12 cellular contexts compared by ENCODE assay signal in the genomic region with DNA sequence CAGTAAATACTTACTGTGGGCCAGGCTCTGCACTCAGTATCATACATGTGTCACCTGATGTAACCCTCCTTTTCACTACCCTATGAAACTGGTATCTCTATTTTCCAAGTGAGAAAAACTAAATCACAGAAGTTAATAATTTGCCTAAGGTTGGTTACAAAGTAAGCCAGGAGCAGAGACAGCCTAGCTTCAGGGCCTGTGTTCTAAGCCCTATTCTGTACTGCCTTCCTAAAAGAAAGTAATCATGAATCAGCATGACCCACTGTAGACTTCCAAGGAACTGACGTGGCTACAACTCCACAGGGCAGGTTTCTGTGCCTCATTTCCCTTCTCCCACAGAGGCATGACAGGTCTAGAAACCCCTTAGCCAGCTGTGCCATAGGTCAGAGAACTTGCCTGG. TPM values are rescaled to one million over a fixed set of nuclear protein-coding genes. Genes with fewer than 3 reads are reported as not detected.
A peak's percentile ranks its signal among the peaks of the same experiment; 100 is the strongest.
DNase-seq lines count a peak whose midpoint lies in the region; ATAC-seq, FAIRE-seq and TF ChIP-seq lines count a peak whose summit lies in the region.
"Had no signal": no experiment of that assay in that cellular context is flagged by ENCODE, and none has a peak within 500 bp of the region (broad histone marks: within the 10 kb centered on the region; RNA-seq: fewer than 3 reads in every experiment).

No MANE protein-coding gene starts in this region.

- TF ChIP-seq RAD21 in GM12878 (IDR thresholded peaks at IDR 0.05; ENCODE audit: insufficient read depth, low read depth, low read length): no peak

- DNase-seq in EL (peak; percentile 46), HCEC 1CT (peak; percentile 81), GM12878 (ENCODE audit: low read depth, low spot score) (no peak), left lobe of liver (ENCODE audit: low spot score) (no peak), GM13976 (ENCODE audit: low spot score) (no peak), NCI-H2081 treated with DMSO at 0.1 percent for 48 hours (lab: John Stamatoyannopoulos, UW) (no peak)
- no peak for DNase-seq in stimulated activated naive CD8-positive, alpha-beta T cell treated with anti-CD3 and anti-CD28 coated beads, Interleukin-15, Interleukin-2, amounts not matched to agents 100 U/mL and 50 U/mL, for 24 hours
- DNase-seq: gastrocnemius medialis, NCI-H1694, OCI-M1 had no signal

- H4K20me1 ChIP-seq in GM12878 (ENCODE audit: control insufficient read depth, insufficient read depth): no peaks in the 10 kb centered on the region

- H3K79me2 ChIP-seq in GM12878 (ENCODE audit: control insufficient read depth, insufficient read depth, low read length): peaks cover 2% of the 10 kb centered on the region; the same call in 1 of the 2 replicates

- FAIRE-seq in GM12878 (lab: Jason Lieb, UNC): no peak

- no peak overlapping the region for H3K4me2 ChIP-seq in GM12878 (ENCODE audit: control insufficient read depth, insufficient read depth)

- no peaks in the 10 kb centered on the region for H3K4me1 ChIP-seq in GM12878 (ENCODE audit: control insufficient read depth, insufficient read depth, low read length)
- H3K4me1 ChIP-seq: gastrocnemius medialis, upper lobe of left lung had no signal

- TF ChIP-seq CTCF in GM12878 (IDR thresholded peaks at IDR 0.05 in 2 of 3, conservative IDR thresholded peaks at IDR 0.05 in 1 of 3; ENCODE audit: control insufficient read depth in 2 of 3, extremely low read depth in 1 of 3, insufficient read depth in 1 of 3, low read depth in 3 of 3, low read length in 3 of 3): no peak
- TF ChIP-seq CTCF in GM13976 (IDR thresholded peaks at IDR 0.05; ENCODE audit: borderline replicate concordance, control extremely low read depth, extremely low read depth, insufficient read depth, missing control alignments): no peak

- H2AFZ ChIP-seq in GM12878 (ENCODE audit: control insufficient read depth, low read depth, low read length): no peak overlapping the region

- ATAC-seq in GM12878: peak; percentile 21
- peak; percentile 72 for ATAC-seq in left lobe of liver
- ATAC-seq in HG03521 (IDR thresholded peaks at IDR 0.05; ENCODE audit: unreplicated experiment): no peak
- ATAC-seq in stimulated activated naive CD8-positive, alpha-beta T cell treated with anti-CD3 and anti-CD28 coated beads, Interleukin-15, Interleukin-2, amounts not matched to agents 100 U/mL and 50 U/mL, for 24 hours: no peak
- ATAC-seq: gastrocnemius medialis had no signal

- TF ChIP-seq POLR2A in GM12878 (IDR thresholded peaks at IDR 0.05; ENCODE audit: low read depth, low read length): no peak

- intact Hi-C loops in GM12878 (cut with micrococcal nuclease; ENCODE audit: unreplicated experiment): no loop called here

- BruUV-seq in GM12878 (replicated peaks; lab: Mats Ljungman, UMichigan): no TSS peak

- CTCF ChIA-PET in GM12878 (lab: Yijun Ruan, JAX): interaction anchor here (1.1 to 1.2 kb wide), 2 partner anchors 67 to 207 kb away, joined by 3 read pairs; no protein-coding TSS in a partner anchor

- SMC1A ChIA-PET in GM12878 (lab: Charles Lee; ENCODE audit: uncharacterized antibody, unreplicated experiment): interaction anchor here (1.3 kb wide), 1 partner anchor 128 kb away, joined by 4 read pairs; no protein-coding TSS in a partner anchor

- RAD21 ChIA-PET in GM12878 (lab: Charles Lee; ENCODE audit: unreplicated experiment): no interaction called here

- no peak overlapping the region for H3K4me3 ChIP-seq in GM12878
- H3K4me3 ChIP-seq: gastrocnemius medialis, upper lobe of left lung had no signal

- 100% methylated on average over 1 of the region's 1 CpG for WGBS in GM12878 (ENCODE audit: insufficient coverage, insufficient replicate concordance, low lambda C conversion rate, missing lambda C conversion rate)

- POLR2A ChIA-PET in GM12878 (lab: Charles Lee): no interaction called here

- peaks cover 34 to 35% of the 10 kb centered on the region in 2 experiments for H3K36me3 ChIP-seq in GM12878 (ENCODE audit: control insufficient read depth in 2 of 2, insufficient read depth in 2 of 2, low read length in 1 of 2)

- H3K27ac ChIP-seq in GM12878 (ENCODE audit: control insufficient read depth, insufficient read depth): no peak overlapping the region
- H3K27ac ChIP-seq: upper lobe of left lung had no signal

- H3K27me3 ChIP-seq in GM12878 (replicated peaks in 1 of 2; ENCODE audit: control insufficient read depth in 2 of 2, insufficient read depth in 2 of 2, low read length in 1 of 2): no peaks in the 10 kb centered on the region
- H3K27me3 ChIP-seq: gastrocnemius medialis, upper lobe of left lung had no signal

- H3K9ac ChIP-seq in GM12878 (ENCODE audit: control insufficient read depth, insufficient read depth, low read length): no peak overlapping the region

- no peaks in the 10 kb centered on the region for H3K9me3 ChIP-seq in GM12878 (replicated peaks; ENCODE audit: control insufficient read depth, insufficient read depth, low read length)
- H3K9me3 ChIP-seq: gastrocnemius medialis, upper lobe of left lung had no signal

- in situ Hi-C loops in GM12878 (cut with MboI): loop anchor here (5.0 kb wide), 1 partner anchor 238 kb away; no protein-coding TSS in a partner anchor
- in situ Hi-C loops in GM13976 (cut with MboI; ENCODE audit: low sequenced_read_pairs, unreplicated experiment): loop anchor here (25.0 kb wide), 1 partner anchor 233 kb away; a partner anchor contains a TSS

- TF ChIP-seq EP300 in GM12878 (IDR thresholded peaks at IDR 0.05; ENCODE audit: borderline replicate concordance in 1 of 2, control insufficient read depth in 1 of 2, low read depth in 2 of 2, low read length in 2 of 2): no peak

RNA-seq across cellular contexts. Expression of a gene that starts 14.3 kb away (rescaled TPM):
- 57.7 and 64.0 TPM in 2 replicates for total RNA-seq in GM12878 (2013; cell fraction: nucleolus; rRNA removed)
- total RNA-seq in GM12878 (2014; rRNA removed): 16.6 and 21.7 TPM in 2 replicates
- total RNA-seq in GM12878 (2014; rRNA removed; fragmentation: Illumina TruSeq; extraction: Trizol): 8.5 and 10.0 TPM in 2 replicates
- 33.8 and 40.9 TPM in 2 replicates for total RNA-seq in GM12878 (2021)
- 6.3 TPM for polyA plus RNA-seq in GM12878 (2011; ENCODE audit: low read depth)
- polyA plus RNA-seq in GM12878 (2011; rRNA removed): 2.1 and 4.5 TPM in 2 replicates
- 9.5 and 10.3 TPM in 2 replicates for polyA plus RNA-seq in GM12878 (2011; cell fraction: cytosol; rRNA removed)
- polyA plus RNA-seq in GM12878 (2011; cell fraction: nucleus; rRNA removed): 30.5 and 38.8 TPM in 2 replicates
- 7.9 and 13.6 TPM in 2 replicates for polyA plus RNA-seq in GM12878 (2012)
- 7.2 and 16.3 TPM in 2 replicates for polyA plus RNA-seq in GM12878 (2014; fragmentation: Illumina TruSeq; extraction: Trizol)
- polyA plus RNA-seq in GM12878 (2014; fragmentation: Nextera tagmentation; extraction: Ambion mirVana): 1 to 10 TPM; 1.3 to 2.4 TPM
- 13.8 and 17.1 TPM in 2 replicates for polyA plus RNA-seq in GM12878 (2014; rRNA removed)
- polyA plus RNA-seq in GM12878 (2016; fragmentation: Nextera tagmentation; extraction: Ambion mirVana): 10 to 100 TPM; 19.9 to 21.1 TPM
- polyA minus RNA-seq in GM12878 (2011; rRNA and poly(A)+ RNA removed): 13.3 and 27.1 TPM in 2 replicates
- polyA minus RNA-seq in GM12878 (2011; cell fraction: cytosol; rRNA and poly(A)+ RNA removed): 7.2 and 12.3 TPM in 2 replicates
- polyA minus RNA-seq in GM12878 (2011; cell fraction: nucleus; rRNA and poly(A)+ RNA removed): 29.1 and 60.8 TPM in 2 replicates
- total RNA-seq in left lobe of liver: 9.8 TPM

RNA-seq across cellular contexts. Expression of a gene that starts 14.4 kb away (rescaled TPM):
- total RNA-seq in GM12878 (2013; cell fraction: nucleolus; rRNA removed): 34.9 and 40.0 TPM in 2 replicates
- 35.1 and 53.7 TPM in 2 replicates for total RNA-seq in GM12878 (2014; rRNA removed)
- 33.2 and 40.4 TPM in 2 replicates for total RNA-seq in GM12878 (2014; rRNA removed; fragmentation: Illumina TruSeq; extraction: Trizol)
- total RNA-seq in GM12878 (2021): 49.0 and 55.8 TPM in 2 replicates
- 20.8 TPM for polyA plus RNA-seq in GM12878 (2011; ENCODE audit: low read depth)
- 42.2 and 61.3 TPM in 2 replicates for polyA plus RNA-seq in GM12878 (2011; rRNA removed)
- 80.7 and 102 TPM in 2 replicates for polyA plus RNA-seq in GM12878 (2011; cell fraction: cytosol; rRNA removed)
- 275 and 365 TPM in 2 replicates for polyA plus RNA-seq in GM12878 (2011; cell fraction: nucleus; rRNA removed)
- 32.1 and 35.5 TPM in 2 replicates for polyA plus RNA-seq in GM12878 (2012)
- 28.9 and 46.1 TPM in 2 replicates for polyA plus RNA-seq in GM12878 (2014; fragmentation: Illumina TruSeq; extraction: Trizol)
- 10 to 100 TPM; 77.1 to 77.8 TPM for polyA plus RNA-seq in GM12878 (2014; fragmentation: Nextera tagmentation; extraction: Ambion mirVana)
- polyA plus RNA-seq in GM12878 (2014; rRNA removed): 69.2 and 76.5 TPM in 2 replicates
- polyA plus RNA-seq in GM12878 (2016; fragmentation: Nextera tagmentation; extraction: Ambion mirVana): 100 to 1,000 TPM in 1 of 2 experiments, 10 to 100 TPM in 1; 92.5 to 114 TPM
- polyA minus RNA-seq in GM12878 (2011; rRNA and poly(A)+ RNA removed): 32.8 and 51.2 TPM in 2 replicates
- 13.6 and 17.5 TPM in 2 replicates for polyA minus RNA-seq in GM12878 (2011; cell fraction: cytosol; rRNA and poly(A)+ RNA removed)
- polyA minus RNA-seq in GM12878 (2011; cell fraction: nucleus; rRNA and poly(A)+ RNA removed): 22.2 and 36.5 TPM in 2 replicates
- 38.7 TPM for total RNA-seq in left lobe of liver

RNA-seq across cellular contexts. Expression of a gene that starts 26.7 kb away (rescaled TPM):
- 6.4 and 9.6 TPM in 2 replicates for total RNA-seq in GM12878 (2013; cell fraction: nucleolus; rRNA removed)
- 45.2 and 45.3 TPM in 2 replicates for total RNA-seq in GM12878 (2014; rRNA removed)
- 29.3 and 30.0 TPM in 2 replicates for total RNA-seq in GM12878 (2014; rRNA removed; fragmentation: Illumina TruSeq; extraction: Trizol)
- 20.6 and 25.3 TPM in 2 replicates for total RNA-seq in GM12878 (2021)
- 14.0 TPM for polyA plus RNA-seq in GM12878 (2011; ENCODE audit: low read depth)
- polyA plus RNA-seq in GM12878 (2011; rRNA removed): 38.2 and 70.4 TPM in 2 replicates
- polyA plus RNA-seq in GM12878 (2011; cell fraction: cytosol; rRNA removed): 34.9 and 46.8 TPM in 2 replicates
- polyA plus RNA-seq in GM12878 (2011; cell fraction: nucleus; rRNA removed): 54.6 and 57.0 TPM in 2 replicates
- polyA plus RNA-seq in GM12878 (2012): 19.6 and 25.1 TPM in 2 replicates
- 27.9 and 35.7 TPM in 2 replicates for polyA plus RNA-seq in GM12878 (2014; fragmentation: Illumina TruSeq; extraction: Trizol)
- 1 to 10 TPM; 1.3 to 6.9 TPM for polyA plus RNA-seq in GM12878 (2014; fragmentation: Nextera tagmentation; extraction: Ambion mirVana)
- polyA plus RNA-seq in GM12878 (2014; rRNA removed): 35.3 and 38.0 TPM in 2 replicates
- polyA plus RNA-seq in GM12878 (2016; fragmentation: Nextera tagmentation; extraction: Ambion mirVana): 10 to 100 TPM; 24.6 to 27.4 TPM
- 44.5 and 48.4 TPM in 2 replicates for polyA minus RNA-seq in GM12878 (2011; rRNA and poly(A)+ RNA removed)
- 14.3 and 17.4 TPM in 2 replicates for polyA minus RNA-seq in GM12878 (2011; cell fraction: cytosol; rRNA and poly(A)+ RNA removed)
- 6.5 and 12.7 TPM in 2 replicates for polyA minus RNA-seq in GM12878 (2011; cell fraction: nucleus; rRNA and poly(A)+ RNA removed)
- 9.0 TPM for total RNA-seq in left lobe of liver

RNA-seq across cellular contexts. Expression of a gene that starts 26.8 kb away (rescaled TPM):
- total RNA-seq in GM12878 (2013; cell fraction: nucleolus; rRNA removed): 77.2 and 81.3 TPM in 2 replicates
- 12.3 and 18.4 TPM in 2 replicates for total RNA-seq in GM12878 (2014; rRNA removed)
- total RNA-seq in GM12878 (2014; rRNA removed; fragmentation: Illumina TruSeq; extraction: Trizol): 6.8 and 7.5 TPM in 2 replicates
- total RNA-seq in GM12878 (2021): 17.0 and 20.0 TPM in 2 replicates
- polyA plus RNA-seq in GM12878 (2011; ENCODE audit: low read depth): 4.1 TPM
- 15.6 and 22.8 TPM in 2 replicates for polyA plus RNA-seq in GM12878 (2011; rRNA removed)
- polyA plus RNA-seq in GM12878 (2011; cell fraction: cytosol; rRNA removed): 18.2 and 21.0 TPM in 2 replicates
- 205 and 258 TPM in 2 replicates for polyA plus RNA-seq in GM12878 (2011; cell fraction: nucleus; rRNA removed)
- polyA plus RNA-seq in GM12878 (2012): 7.1 and 12.8 TPM in 2 replicates
- polyA plus RNA-seq in GM12878 (2014; fragmentation: Illumina TruSeq; extraction: Trizol): 13.6 and 18.0 TPM in 2 replicates
- 1 to 10 TPM; 4.0 to 7.3 TPM for polyA plus RNA-seq in GM12878 (2014; fragmentation: Nextera tagmentation; extraction: Ambion mirVana)
- 17.5 and 19.1 TPM in 2 replicates for polyA plus RNA-seq in GM12878 (2014; rRNA removed)
- polyA plus RNA-seq in GM12878 (2016; fragmentation: Nextera tagmentation; extraction: Ambion mirVana): 10 to 100 TPM; 15.2 to 18.1 TPM
- polyA minus RNA-seq in GM12878 (2011; rRNA and poly(A)+ RNA removed): 11.2 and 22.6 TPM in 2 replicates
- polyA minus RNA-seq in GM12878 (2011; cell fraction: cytosol; rRNA and poly(A)+ RNA removed): 4.9 and 6.0 TPM in 2 replicates
- 21.2 and 29.1 TPM in 2 replicates for polyA minus RNA-seq in GM12878 (2011; cell fraction: nucleus; rRNA and poly(A)+ RNA removed)
- 16.0 TPM for total RNA-seq in left lobe of liver

RNA-seq across cellular contexts. Expression of a gene that starts 37.4 kb away (rescaled TPM):
- total RNA-seq in GM12878 (2013; cell fraction: nucleolus; rRNA removed): 0.23 and 0.49 TPM in 2 replicates
- total RNA-seq in GM12878 (2014; rRNA removed) (under 0.01 TPM in 1 of 2 replicates, not detected in the other), GM12878 (2014; rRNA removed; fragmentation: Illumina TruSeq; extraction: Trizol) (0.05 TPM in 1 of 2 replicates, not detected in the other), GM12878 (2021) (0.28 TPM in 1 of 2 replicates, not detected in the other), left lobe of liver (0.43 TPM)
- polyA plus RNA-seq in GM12878 (2011; ENCODE audit: low read depth): 0.43 TPM
- polyA plus RNA-seq in GM12878 (2011; rRNA removed) (0.07 and 0.09 TPM in 2 replicates), GM12878 (2014; fragmentation: Illumina TruSeq; extraction: Trizol) (0.03 and 0.11 TPM in 2 replicates), GM12878 (2014; fragmentation: Nextera tagmentation; extraction: Ambion mirVana) (under 1 TPM; 0.18 to 0.27 TPM), GM12878 (2014; rRNA removed) (0.10 TPM in 1 of 2 replicates, not detected in the other), GM12878 (2016; fragmentation: Nextera tagmentation; extraction: Ambion mirVana) (1 to 10 TPM in 1 of 2 experiments, under 1 TPM in 1; 0.99 to 1.5 TPM)
- polyA plus RNA-seq in GM12878 (2011; cell fraction: cytosol; rRNA removed): 0.03 TPM in 1 of 2 replicates, not detected in the other
- polyA plus RNA-seq in GM12878 (2011; cell fraction: nucleus; rRNA removed): 0.16 and 0.26 TPM in 2 replicates
- 0.53 and 1.0 TPM in 2 replicates for polyA plus RNA-seq in GM12878 (2012)
- polyA minus RNA-seq in GM12878 (2011; rRNA and poly(A)+ RNA removed): 0.07 TPM in 1 of 2 replicates, not detected in the other
- polyA minus RNA-seq in GM12878 (2011; cell fraction: cytosol; rRNA and poly(A)+ RNA removed): not detected in 2 replicates
- not detected in 2 replicates for polyA minus RNA-seq in GM12878 (2011; cell fraction: nucleus; rRNA and poly(A)+ RNA removed)

Comparison
In these comparisons a context has a peak if more than half of its experiments do, and no peak if none do; other contexts are left out.
1. DNase-seq: peak in EL (single experiment) and HCEC 1CT (single experiment); none in GM12878 (single experiment), left lobe of liver (single experiment), GM13976 (single experiment), NCI-H2081 treated with DMSO at 0.1 percent for 48 hours (single experiment) and stimulated activated naive CD8-positive, alpha-beta T cell treated with anti-CD3 and anti-CD28 coated beads, Interleukin-15, Interleukin-2, amounts not matched to agents 100 U/mL and 50 U/mL, for 24 hours (single experiment).
2. ATAC-seq: peak in GM12878 (single experiment) and left lobe of liver (single experiment); none in HG03521 (single experiment) and stimulated activated naive CD8-positive, alpha-beta T cell treated with anti-CD3 and anti-CD28 coated beads, Interleukin-15, Interleukin-2, amounts not matched to agents 100 U/mL and 50 U/mL, for 24 hours (single experiment).